In the genomic region with DNA sequence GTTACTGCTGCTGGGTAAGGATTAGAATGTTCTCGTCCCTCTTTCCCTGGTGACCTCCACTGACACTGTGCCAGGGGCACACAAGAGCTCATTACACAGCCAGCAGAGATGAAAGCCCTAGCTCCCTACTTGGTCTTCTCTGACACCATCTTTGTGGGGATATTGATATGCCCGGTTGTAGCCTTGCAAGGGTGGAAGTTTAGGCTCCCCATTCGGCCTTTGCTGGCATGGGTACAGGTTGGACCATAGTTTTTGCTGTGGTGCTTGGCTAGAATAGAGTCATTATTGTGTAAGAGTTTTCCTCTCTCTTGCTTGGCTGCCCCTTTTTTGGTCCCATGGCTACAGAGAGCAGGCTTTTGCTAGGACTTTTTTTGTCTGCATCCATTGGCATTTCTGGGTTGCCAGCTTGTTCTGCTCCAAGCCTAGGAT, we compare ENCODE assay signal across 20 cellular contexts. TPM values are rescaled to one million over a fixed set of nuclear protein-coding genes. Genes with fewer than 3 reads are reported as not detected.
DNase-seq lines count a peak whose midpoint lies in the region; ATAC-seq and TF ChIP-seq lines count a peak whose summit lies in the region.
"Had no signal": no experiment of that assay in that cellular context is flagged by ENCODE, and none has a peak within 500 bp of the region (broad histone marks: within the 10 kb centered on the region; RNA-seq: fewer than 3 reads in every experiment).

No MANE protein-coding gene starts in this region.

- in situ Hi-C loops in gastrocnemius medialis (cut with MboI; ENCODE audit: low sequenced_read_pairs in 4 of 4): no loop called here

- no peak for TF ChIP-seq CTCF in right atrium auricular region (IDR thresholded peaks at IDR 0.05)
- TF ChIP-seq CTCF in heart right ventricle (IDR thresholded peaks at IDR 0.05): no peak
- TF ChIP-seq CTCF in right lobe of liver (IDR thresholded peaks at IDR 0.05): no peak
- no peak for TF ChIP-seq CTCF in gastrocnemius medialis (IDR thresholded peaks at IDR 0.05 in 4 of 5, conservative IDR thresholded peaks at IDR 0.05 in 1 of 5)

- no peak for TF ChIP-seq POLR2A in right lobe of liver (IDR thresholded peaks at IDR 0.05)
- TF ChIP-seq POLR2A in gastrocnemius medialis (IDR thresholded peaks at IDR 0.05): no peak

- peaks cover 0 to 31% of the 10 kb centered on the region in 2 donors for H3K4me1 ChIP-seq in right atrium auricular region
- H3K4me1 ChIP-seq in heart right ventricle: peaks cover 0 to 50% (median 33%) of the 10 kb centered on the region in 9 donors
- peaks cover 0 to 38% (median 7%) of the 10 kb centered on the region in 4 donors for H3K4me1 ChIP-seq in right lobe of liver
- peaks cover 16 to 30% of the 10 kb centered on the region in 2 donors for H3K4me1 ChIP-seq in gastrocnemius medialis

- peak overlapping the region in 1 of 2 donors; percentile 20 for H3K27ac ChIP-seq in right atrium auricular region
- no peak overlapping the region for H3K27ac ChIP-seq in heart right ventricle
- H3K27ac ChIP-seq in right lobe of liver: peak overlapping the region in 1 of 3 donors; percentile 47
- H3K27ac ChIP-seq in gastrocnemius medialis: peak overlapping the region in 1 of 4 donors; percentile 14
- H3K27ac ChIP-seq: 22Rv1, KMS-11 had no signal

- H3K27me3 ChIP-seq in right atrium auricular region (no peaks in the 10 kb centered on the region), heart right ventricle (no peaks in the 10 kb centered on the region), right lobe of liver (no peaks in the 10 kb centered on the region), gastrocnemius medialis (no peaks in the 10 kb centered on the region)
- H3K27me3 ChIP-seq: BE2C had no signal

- DNase-seq in Right ventricle myocardium inferior (ENCODE audit: missing footprints) (no peak), right atrium auricular region (ENCODE audit: low spot score) (no peak), heart right ventricle (no peak), right lobe of liver (peak in 2 of 3 donors; percentile 58 to 77), gastrocnemius medialis (peak in 1 of 2 donors; percentile 44), kidney glomerular epithelial cell (lab: John Stamatoyannopoulos, UW) (no peak)
- DNase-seq: BE2C; CD4-positive, alpha-beta T cell; DMS79 treated with DMSO at 0.1 percent for 48 hours; NCI-H1092; NCI-H146; NCI-H2081; NCI-H510A; NCI-H82; PC-3 had no signal

- H3K9me3 ChIP-seq in right atrium auricular region (peaks cover 0 to 4% of the 10 kb centered on the region in 2 donors), heart right ventricle (peaks cover 0 to 8% (median 0%) of the 10 kb centered on the region in 11 donors), right lobe of liver (no peaks in the 10 kb centered on the region), gastrocnemius medialis (no peaks in the 10 kb centered on the region)
- H3K9me3 ChIP-seq: BE2C, HAP-1 had no signal

- WGBS in heart right ventricle, 2 donors: 45 to 67% methylated on average over 3 of the region's 3 CpGs
- 37% methylated on average over 2 of the region's 3 CpGs for WGBS in right lobe of liver (ENCODE audit: insufficient coverage, low coverage, low lambda C conversion rate, missing lambda C conversion rate)

- H3K4me3 ChIP-seq in right atrium auricular region (no peak overlapping the region), heart right ventricle (no peak overlapping the region), right lobe of liver (no peak overlapping the region), gastrocnemius medialis (no peak overlapping the region)
- H3K4me3 ChIP-seq: HAP-1 had no signal

- H3K36me3 ChIP-seq in right atrium auricular region: no peaks in the 10 kb centered on the region
- peaks cover 0 to 3% (median 0%) of the 10 kb centered on the region in 9 donors for H3K36me3 ChIP-seq in heart right ventricle
- H3K36me3 ChIP-seq in right lobe of liver: no peaks in the 10 kb centered on the region
- no peaks in the 10 kb centered on the region for H3K36me3 ChIP-seq in gastrocnemius medialis
- H3K36me3 ChIP-seq: BE2C, HAP-1 had no signal

- intact Hi-C loops in Right ventricle myocardium inferior (cut with DNase I) (no loop called here), heart right ventricle (cut with DNase I) (no loop called here), right lobe of liver (cut with DNase I) (no loop called here), gastrocnemius medialis (cut with DNase I; ENCODE audit: low total_unique reads) (no loop called here)

- ATAC-seq in Right ventricle myocardium inferior: peak; percentile 62
- ATAC-seq in heart right ventricle: peak in 5 of 8 donors; percentile 25 to 83 (median 61)
- peak; percentile 53 to 88 (median 74) for ATAC-seq in right lobe of liver
- peak; percentile 74 to 82 for ATAC-seq in gastrocnemius medialis
- ATAC-seq in HG02973 (IDR thresholded peaks at IDR 0.05; ENCODE audit: unreplicated experiment): no peak
- no peak for ATAC-seq in HG03520 (IDR thresholded peaks at IDR 0.05; ENCODE audit: unreplicated experiment)
- ATAC-seq: PC-3 had no signal

RNA-seq across cellular contexts. Expression of gene RAB4A, which starts 12.3 kb away (rescaled TPM):
- total RNA-seq in Right ventricle myocardium inferior (131 TPM), right atrium auricular region (10 to 100 TPM; 44.4 to 60.8 TPM), heart right ventricle (100 to 1,000 TPM in 9 of 10 donors, 10 to 100 TPM in 1; 94.8 to 131 (median 116) TPM), right lobe of liver (10 to 100 TPM; 23.3 to 66.4 (median 50.0) TPM), gastrocnemius medialis (10 to 100 TPM; 21.1 to 48.1 (median 29.2) TPM)
- 10 to 100 TPM; 15.7 to 57.1 TPM for polyA plus RNA-seq in heart right ventricle

RNA-seq across cellular contexts. Expression of gene CCSAP, which starts 59.6 kb away (rescaled TPM):
- total RNA-seq in Right ventricle myocardium inferior (2.3 TPM), right atrium auricular region (1 to 10 TPM; 2.6 to 2.7 TPM), heart right ventricle (1 to 10 TPM; 1.0 to 4.7 (median 3.5) TPM), right lobe of liver (1 to 10 TPM; 1.4 to 3.2 (median 1.7) TPM), gastrocnemius medialis (1 to 10 TPM in 1 of 4 donors, under 1 TPM in 3; 0.44 to 1.1 (median 0.81) TPM)
- 1 to 10 TPM in 1 of 2 donors, under 1 TPM in 1; 0.91 to 2.0 TPM for polyA plus RNA-seq in heart right ventricle

Comparison
In these comparisons a context has a peak if more than half of its experiments do, and no peak if none do; other contexts are left out.
1. ATAC-seq: peak in Right ventricle myocardium inferior (single experiment), heart right ventricle (5 of 8), right lobe of liver (4 of 4) and gastrocnemius medialis (2 of 2); none in HG02973 (single experiment) and HG03520 (single experiment).
2. DNase-seq: peak in right lobe of liver (2 of 3); none in Right ventricle myocardium inferior (single experiment), right atrium auricular region (single experiment), heart right ventricle (0 of 2) and kidney glomerular epithelial cell (single experiment).